ENCODE assay signal across 1 cellular context in the genomic region with DNA sequence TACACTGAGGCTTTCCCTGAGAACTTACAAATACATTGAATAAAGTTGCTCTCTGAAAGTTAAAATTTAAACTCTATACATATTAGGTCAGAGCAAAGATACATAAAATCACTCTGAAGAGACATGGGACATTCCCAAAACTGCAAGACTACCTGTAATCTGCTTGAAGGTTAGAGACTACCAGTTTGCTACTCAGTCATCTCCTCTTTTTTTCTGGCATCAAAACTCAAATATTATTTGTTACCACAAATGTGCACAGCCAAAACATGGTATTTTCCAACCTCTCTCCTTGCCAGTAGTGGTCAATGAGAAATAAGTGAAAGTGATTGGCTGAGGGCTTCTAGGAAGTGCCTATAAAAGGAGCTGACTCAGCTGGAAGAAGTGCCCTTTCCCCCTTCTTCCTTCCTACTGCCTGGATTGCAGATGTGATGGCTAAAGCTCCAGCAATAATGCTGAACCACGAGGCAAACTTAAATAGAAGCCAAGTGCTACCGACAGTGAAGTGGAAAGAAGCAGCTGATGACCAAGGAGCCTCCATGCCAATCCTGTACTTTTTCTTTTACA.
A peak's percentile ranks its signal among the peaks of the same experiment; 100 is the strongest.
TF ChIP-seq lines count a peak whose summit lies in the region.

No MANE protein-coding gene starts in this region.

TF ChIP-seq in A549, 52 proteins besides CTCF, POLR2A, EP300 and RAD21:
- TF ChIP-seq MAFK (IDR thresholded peaks at IDR 0.05; ENCODE audit: partially characterized antibody) = peak; percentile 82
- no peak for TF ChIP-seq SMC3 (IDR thresholded peaks at IDR 0.05)
- TF ChIP-seq CHD4 (IDR thresholded peaks at IDR 0.05; ENCODE audit: borderline replicate concordance) = no peak
